ENCODE assay signal across 5 cellular contexts in genomic region chrY:22572975-22573374, GRCh38.
A peak's percentile ranks its signal among the peaks of the same experiment; 100 is the strongest.
ATAC-seq lines count a peak whose summit lies in the region.

No MANE protein-coding gene starts in this region.

- ATAC-seq in GM18498 (IDR thresholded peaks at IDR 0.05; ENCODE audit: unreplicated experiment), result peak; percentile 64
- ATAC-seq in GM21515 (IDR thresholded peaks at IDR 0.05; ENCODE audit: unreplicated experiment), result peak; percentile 68
- peak; percentile 50 for ATAC-seq in HG02610 (IDR thresholded peaks at IDR 0.05; ENCODE audit: unreplicated experiment)
- peak; percentile 93 for ATAC-seq in HG03066 (IDR thresholded peaks at IDR 0.05; ENCODE audit: low read depth, unreplicated experiment)
- ATAC-seq in HG03521 (IDR thresholded peaks at IDR 0.05; ENCODE audit: unreplicated experiment), result peak; percentile 53

Comparison
In these comparisons a context has a peak if more than half of its experiments do, and no peak if none do; other contexts are left out.
1. Peak in every context shown above with its lines: ATAC-seq.